ENCODE assay signal across 1 cellular context in the genomic region with DNA sequence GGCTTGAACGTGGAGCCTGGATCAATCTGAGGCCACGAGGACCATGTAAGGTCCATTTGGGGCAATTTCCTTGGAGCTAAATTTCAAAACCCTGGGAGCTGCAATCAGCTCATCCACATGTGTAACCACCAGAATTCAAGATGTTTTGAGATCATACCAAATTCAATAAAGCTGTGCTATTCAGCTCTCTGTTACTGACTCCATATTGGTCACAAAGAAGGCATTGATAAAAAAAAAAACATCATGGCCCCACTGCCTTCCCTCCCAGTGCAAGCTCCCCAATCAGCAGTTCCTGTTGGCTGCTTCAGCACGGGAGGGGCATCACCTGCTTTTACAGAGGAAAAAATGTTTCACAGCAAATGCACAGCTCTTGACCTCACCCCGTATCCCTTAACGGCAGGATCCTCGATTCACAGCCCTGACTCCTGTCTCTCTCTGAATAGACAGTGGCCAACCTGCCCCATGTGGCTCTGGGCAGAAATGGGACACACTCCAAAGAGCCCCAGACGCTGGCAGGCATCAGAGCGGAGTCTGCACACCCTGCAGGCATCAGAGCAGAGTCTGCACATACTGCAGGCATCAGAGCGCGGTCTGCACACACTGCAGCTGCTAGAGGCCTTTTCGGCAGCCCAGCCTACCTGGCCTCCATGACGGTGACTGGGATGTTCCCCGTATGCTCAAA.
TF ChIP-seq lines count a peak whose summit lies in the region.

No MANE protein-coding gene starts in this region.

TF ChIP-seq in SK-N-SH treated with all-trans-retinoic acid at 6 μM for 48 hours, 23 proteins besides CTCF, POLR2A, EP300 and RAD21 (continued from another document):
- TF ChIP-seq, protein P1, sequence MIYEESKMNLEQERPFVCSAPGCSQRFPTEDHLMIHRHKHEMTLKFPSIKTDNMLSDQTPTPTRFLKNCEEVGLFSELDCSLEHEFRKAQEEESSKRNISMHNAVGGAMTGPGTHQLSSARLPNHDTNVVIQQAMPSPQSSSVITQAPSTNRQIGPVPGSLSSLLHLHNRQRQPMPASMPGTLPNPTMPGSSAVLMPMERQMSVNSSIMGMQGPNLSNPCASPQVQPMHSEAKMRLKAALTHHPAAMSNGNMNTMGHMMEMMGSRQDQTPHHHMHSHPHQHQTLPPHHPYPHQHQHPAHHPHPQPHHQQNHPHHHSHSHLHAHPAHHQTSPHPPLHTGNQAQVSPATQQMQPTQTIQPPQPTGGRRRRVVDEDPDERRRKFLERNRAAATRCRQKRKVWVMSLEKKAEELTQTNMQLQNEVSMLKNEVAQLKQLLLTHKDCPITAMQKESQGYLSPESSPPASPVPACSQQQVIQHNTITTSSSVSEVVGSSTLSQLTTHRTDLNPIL (CRISPR knock-in tag; IDR thresholded peaks at IDR 0.05; ENCODE audit: low read depth) = no peak
- TF ChIP-seq ZNF8 (CRISPR knock-in tag; IDR thresholded peaks at IDR 0.05) (no peak), BACH2 (CRISPR knock-in tag; IDR thresholded peaks at IDR 0.05; ENCODE audit: borderline replicate concordance) (no peak)
